ENCODE assay signal across 9 cellular contexts in the genomic region with DNA sequence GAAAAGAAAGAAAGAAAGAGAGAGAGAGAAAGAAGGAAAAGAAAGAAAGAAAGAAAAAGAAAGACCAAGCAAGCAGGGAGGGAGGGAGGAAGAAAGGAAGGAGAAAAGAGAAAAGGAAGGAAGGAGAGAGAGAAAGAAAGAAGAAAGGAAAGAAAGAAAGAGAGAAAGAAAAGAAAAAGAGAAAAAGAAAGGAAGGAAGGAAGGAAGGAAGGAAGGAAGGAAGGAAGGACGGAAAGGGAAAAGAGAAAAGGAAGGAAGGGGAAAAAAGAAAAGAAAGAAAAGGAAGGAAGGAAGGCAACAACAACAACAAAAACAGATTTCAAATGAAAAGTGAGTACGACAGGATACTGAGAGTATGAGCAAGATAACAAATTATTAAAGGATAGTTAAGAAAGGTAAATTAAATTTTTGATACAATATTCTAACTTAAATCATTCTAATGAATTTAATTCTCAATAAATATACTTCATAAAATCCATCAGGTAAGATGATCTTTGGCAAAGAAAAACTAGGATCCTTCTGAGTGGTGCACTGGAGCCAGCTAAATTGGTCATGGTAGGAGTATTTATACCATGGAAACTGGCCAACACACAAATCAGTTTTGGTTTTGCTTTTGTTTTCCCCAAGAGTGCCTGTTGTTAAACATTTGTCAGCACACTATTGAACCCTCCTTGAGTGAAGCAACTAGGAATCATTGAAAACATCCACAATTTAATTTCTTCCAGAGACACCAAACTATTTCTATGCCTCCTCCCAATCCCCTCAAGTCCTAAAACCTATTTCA. TPM values are rescaled to one million over a fixed set of nuclear protein-coding genes. Genes with fewer than 3 reads are reported as not detected.
DNase-seq lines count a peak whose midpoint lies in the region; ATAC-seq lines count a peak whose summit lies in the region.
"Had no signal": no experiment of that assay in that cellular context is flagged by ENCODE, and none has a peak within 500 bp of the region (broad histone marks: within the 10 kb centered on the region; RNA-seq: fewer than 3 reads in every experiment).

No MANE protein-coding gene starts in this region.

- no peaks in the 10 kb centered on the region for H3K9me3 ChIP-seq in CD4-positive, CD25-positive, alpha-beta regulatory T cell (ENCODE audit: control insufficient read depth in 2 of 2, low read length in 2 of 2)
- H3K9me3 ChIP-seq in right cardiac atrium (ENCODE audit: control insufficient read depth, low read length) = no peaks in the 10 kb centered on the region

- H3K27ac ChIP-seq in CD4-positive, CD25-positive, alpha-beta regulatory T cell (ENCODE audit: insufficient read depth, low read length, poor library complexity, severe bottlenecking) = no peak overlapping the region
- H3K27ac ChIP-seq in right cardiac atrium (ENCODE audit: low read length) = no peak overlapping the region

- peaks cover 43% of the 10 kb centered on the region for H3K4me1 ChIP-seq in CD4-positive, CD25-positive, alpha-beta regulatory T cell (ENCODE audit: control insufficient read depth, insufficient read depth, low read length, poor library complexity, severe bottlenecking)
- no peaks in the 10 kb centered on the region for H3K4me1 ChIP-seq in right cardiac atrium (ENCODE audit: control insufficient read depth, insufficient read depth, low read length)

- H3K4me3 ChIP-seq in CD4-positive, CD25-positive, alpha-beta regulatory T cell (ENCODE audit: low read depth, low read length) = peak overlapping the region; percentile 43
- H3K4me3 ChIP-seq in right cardiac atrium (ENCODE audit: low read length) = no peak overlapping the region
- H3K4me3 ChIP-seq: lung had no signal

- H3K9me3 Mint-ChIP-seq in CD4-positive, CD25-positive, alpha-beta regulatory T cell = peaks cover 0 to 2% (median 0%) of the 10 kb centered on the region in 7 donors
- peaks cover 16% of the 10 kb centered on the region for H3K9me3 Mint-ChIP-seq in T-helper 1 cell treated with Interleukin-12 subunit alpha and Interleukin-12 subunit beta and Interleukin-4 antibody, amounts not matched to agents 30 μg/mL and 1 μg/mL, for 36 hours

- no peaks in the 10 kb centered on the region for H3K36me3 Mint-ChIP-seq in CD4-positive, CD25-positive, alpha-beta regulatory T cell
- H3K36me3 Mint-ChIP-seq in T-helper 1 cell treated with Interleukin-12 subunit alpha and Interleukin-12 subunit beta and Interleukin-4 antibody, amounts not matched to agents 30 μg/mL and 1 μg/mL, for 36 hours (ENCODE audit: low read depth) = peaks cover 12% of the 10 kb centered on the region

- intact Hi-C loops in right cardiac atrium (cut with DNase I) = no loop called here

- H3K27ac Mint-ChIP-seq in CD4-positive, CD25-positive, alpha-beta regulatory T cell = peak overlapping the region; percentile 77 to 90 (median 81)
- peak overlapping the region; percentile 94 for H3K27ac Mint-ChIP-seq in T-helper 1 cell treated with Interleukin-12 subunit alpha and Interleukin-12 subunit beta and Interleukin-4 antibody, amounts not matched to agents 30 μg/mL and 1 μg/mL, for 36 hours

- no peaks in the 10 kb centered on the region for H3K27me3 ChIP-seq in CD4-positive, CD25-positive, alpha-beta regulatory T cell (ENCODE audit: control insufficient read depth, insufficient read depth, low read length)
- no peaks in the 10 kb centered on the region for H3K27me3 ChIP-seq in right cardiac atrium (ENCODE audit: control insufficient read depth, insufficient read depth)

- 75% methylated on average over 2 of the region's 2 CpGs for WGBS in right cardiac atrium

- no peaks in the 10 kb centered on the region for H3K36me3 ChIP-seq in CD4-positive, CD25-positive, alpha-beta regulatory T cell (ENCODE audit: control insufficient read depth, insufficient read depth, low read length)

- peak in 1 of 2 donors; percentile 60 for ATAC-seq in CD4-positive, CD25-positive, alpha-beta regulatory T cell (ENCODE audit: low read depth in 2 of 2)
- ATAC-seq in HG03378 (IDR thresholded peaks at IDR 0.05; ENCODE audit: unreplicated experiment) (peak; percentile 93), right cardiac atrium (peak; percentile 71 to 78), GM18520 (IDR thresholded peaks at IDR 0.05; ENCODE audit: unreplicated experiment) (no peak)

- H3K4me3 Mint-ChIP-seq in CD4-positive, CD25-positive, alpha-beta regulatory T cell = peak overlapping the region in 3 of 4 donors; percentile 6 to 78 (median 61)
- peak overlapping the region; percentile 73 for H3K4me3 Mint-ChIP-seq in T-helper 1 cell treated with Interleukin-12 subunit alpha and Interleukin-12 subunit beta and Interleukin-4 antibody, amounts not matched to agents 30 μg/mL and 1 μg/mL, for 36 hours

- H3K4me1 Mint-ChIP-seq in CD4-positive, CD25-positive, alpha-beta regulatory T cell = peaks cover 29 to 64% (median 46%) of the 10 kb centered on the region in 4 donors
- H3K4me1 Mint-ChIP-seq in T-helper 1 cell treated with Interleukin-12 subunit alpha and Interleukin-12 subunit beta and Interleukin-4 antibody, amounts not matched to agents 30 μg/mL and 1 μg/mL, for 36 hours (ENCODE audit: low read depth) = peaks cover 45% of the 10 kb centered on the region

- H3K27me3 Mint-ChIP-seq in CD4-positive, CD25-positive, alpha-beta regulatory T cell = no peaks in the 10 kb centered on the region
- peaks cover 2% of the 10 kb centered on the region for H3K27me3 Mint-ChIP-seq in T-helper 1 cell treated with Interleukin-12 subunit alpha and Interleukin-12 subunit beta and Interleukin-4 antibody, amounts not matched to agents 30 μg/mL and 1 μg/mL, for 36 hours (ENCODE audit: low read depth)

- DNase-seq in CD4-positive, CD25-positive, alpha-beta regulatory T cell = peak in 2 of 3 donors; percentile 39 to 76
- DNase-seq in GM19240 (ENCODE audit: insufficient read length, low spot score) (peak; percentile 1), right cardiac atrium (no peak), midbrain (lab: John Stamatoyannopoulos, UW) (no peak), NCI-H146 (lab: John Stamatoyannopoulos, UW) (no peak)

RNA-seq across cellular contexts. Expression of gene DYRK2, which starts 56.1 kb away (rescaled TPM):
- 91.4 TPM for total RNA-seq in CD4-positive, CD25-positive, alpha-beta regulatory T cell
- 10 to 100 TPM; 53.5 to 87.9 (median 71.9) TPM for polyA plus RNA-seq in CD4-positive, CD25-positive, alpha-beta regulatory T cell
- 10 to 100 TPM; 57.1 to 93.7 (median 75.7) TPM for total RNA-seq in right cardiac atrium
- polyA plus RNA-seq in right cardiac atrium = 15.1 TPM

Comparison
In these comparisons a context has a peak if more than half of its experiments do, and no peak if none do; other contexts are left out.
1. DNase-seq: peak in CD4-positive, CD25-positive, alpha-beta regulatory T cell (2 of 3) and GM19240 (single experiment); none in right cardiac atrium (0 of 3), midbrain (single experiment) and NCI-H146 (single experiment).